14 cellular contexts compared by ENCODE assay signal in the genomic region with DNA sequence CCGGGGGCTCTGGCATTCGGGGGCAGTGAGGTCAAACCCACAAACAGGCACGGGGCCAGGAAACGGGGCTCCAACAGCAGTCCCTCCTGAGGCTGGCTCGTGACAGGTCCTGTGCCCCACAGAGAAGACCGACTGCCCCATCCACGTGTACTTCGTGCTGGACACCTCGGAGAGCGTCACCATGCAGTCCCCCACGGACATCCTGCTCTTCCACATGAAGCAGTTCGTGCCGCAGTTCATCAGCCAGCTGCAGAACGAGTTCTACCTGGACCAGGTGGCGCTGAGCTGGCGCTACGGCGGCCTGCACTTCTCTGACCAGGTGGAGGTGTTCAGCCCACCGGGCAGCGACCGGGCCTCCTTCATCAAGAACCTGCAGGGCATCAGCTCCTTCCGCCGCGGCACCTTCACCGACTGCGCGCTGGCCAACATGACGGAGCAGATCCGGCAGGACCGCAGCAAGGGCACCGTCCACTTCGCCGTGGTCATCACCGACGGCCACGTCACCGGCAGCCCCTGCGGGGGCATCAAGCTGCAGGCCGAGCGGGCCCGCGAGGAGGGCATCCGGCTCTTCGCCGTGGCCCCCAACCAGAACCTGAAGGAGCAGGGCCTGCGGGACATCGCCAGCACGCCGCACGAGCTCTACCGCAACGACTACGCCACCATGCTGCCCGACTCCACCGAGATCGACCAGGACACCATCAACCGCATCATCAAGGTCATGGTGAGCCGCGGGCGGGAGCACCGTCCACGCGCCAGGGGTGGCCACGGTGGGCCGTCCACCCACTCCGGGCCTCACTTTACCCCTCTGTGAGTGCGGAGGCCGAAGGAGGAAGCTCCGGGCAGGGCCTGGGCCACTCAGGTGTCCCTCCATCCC. TPM values are rescaled to one million over a fixed set of nuclear protein-coding genes. Genes with fewer than 3 reads are reported as not detected.
DNase-seq lines count a peak whose midpoint lies in the region; ATAC-seq, FAIRE-seq and TF ChIP-seq lines count a peak whose summit lies in the region.
"Had no signal": no experiment of that assay in that cellular context is flagged by ENCODE, and none has a peak within 500 bp of the region (broad histone marks: within the 10 kb centered on the region; RNA-seq: fewer than 3 reads in every experiment).

No MANE protein-coding gene starts in this region.

- H3K4me1 ChIP-seq in trophoblast cell (ENCODE audit: control insufficient read depth in 1 of 2, insufficient read depth in 2 of 2, low read length in 2 of 2), result no peaks in the 10 kb centered on the region
- H3K4me1 ChIP-seq: foreskin keratinocyte, neural progenitor cell had no signal

- H3K79me1 ChIP-seq in trophoblast cell (ENCODE audit: low read length), result no peaks in the 10 kb centered on the region

- no peak overlapping the region for H4K12ac ChIP-seq in trophoblast cell (ENCODE audit: low read depth, low read length)

- TF ChIP-seq POLR2A in GM12892 (IDR thresholded peaks at IDR 0.05; ENCODE audit: low read depth, low read length), result no peak

- H3K18ac ChIP-seq in trophoblast cell (ENCODE audit: low read length), result no peak overlapping the region

- peaks cover 8% of the 10 kb centered on the region for H3K9me3 ChIP-seq in trophoblast cell (ENCODE audit: insufficient read depth, low read depth, low read length)

- peak; percentile 8 for DNase-seq in AG20443 (ENCODE audit: low spot score)
- peak; percentile 8 for DNase-seq in GM12892 (ENCODE audit: insufficient read length)
- peak; percentile 16 for DNase-seq in epidermal melanocyte (ENCODE audit: insufficient read length, low spot score)
- no peak for DNase-seq in trophoblast cell
- no peak for DNase-seq in NCI-H1417 (lab: John Stamatoyannopoulos, UW)
- no peak for DNase-seq in NCI-H2171 treated with DMSO at 0.1 percent for 48 hours (lab: John Stamatoyannopoulos, UW)
- DNase-seq in dedifferentiated amniotic fluid mesenchymal stem cell (ENCODE audit: extremely low spot score), result no peak
- DNase-seq: foreskin keratinocyte, GF-D8, NCI-H2107, SW 1271 had no signal

- WGBS in trophoblast cell (ENCODE audit: extremely low coverage, insufficient coverage, insufficient read length), result no CpG with 5 or more reads among the region's 69 CpGs

- H3K14ac ChIP-seq in trophoblast cell (ENCODE audit: low read length), result no peak overlapping the region

- no peak overlapping the region for H3K27ac ChIP-seq in trophoblast cell (ENCODE audit: low read depth, low read length)
- H3K27ac ChIP-seq: foreskin keratinocyte, neural progenitor cell had no signal

- no peak overlapping the region for H3K4me2 ChIP-seq in trophoblast cell (ENCODE audit: low read length)
- H3K4me2 ChIP-seq: neural progenitor cell had no signal

- no peak overlapping the region for H3K23ac ChIP-seq in trophoblast cell (ENCODE audit: low read length)

- ATAC-seq in HG03457 (IDR thresholded peaks at IDR 0.05; ENCODE audit: unreplicated experiment), result no peak
- ATAC-seq: foreskin keratinocyte had no signal

- no peak overlapping the region for H3K9ac ChIP-seq in trophoblast cell (ENCODE audit: low read length)
- H3K9ac ChIP-seq: neural progenitor cell had no signal

- no peak overlapping the region for H4K91ac ChIP-seq in trophoblast cell (ENCODE audit: low read depth, low read length)

- H2BK120ac ChIP-seq in trophoblast cell (ENCODE audit: insufficient read depth, low read length, poor library complexity), result no peak overlapping the region

- H2BK5ac ChIP-seq in trophoblast cell (ENCODE audit: low read depth, low read length, poor library complexity), result no peak overlapping the region

- no peaks in the 10 kb centered on the region for H3K79me2 ChIP-seq in trophoblast cell (ENCODE audit: control insufficient read depth, insufficient read depth, low read length, poor library complexity)

- FAIRE-seq in GM12892 (lab: Jason Lieb, UNC), result no peak
- FAIRE-seq: keratinocyte had no signal

- H3K4ac ChIP-seq in trophoblast cell (ENCODE audit: low read depth, low read length), result no peak overlapping the region

- no peak overlapping the region for H2AFZ ChIP-seq in trophoblast cell (ENCODE audit: insufficient read depth, low read length, poor library complexity)
- H2AFZ ChIP-seq: neural progenitor cell had no signal

- peaks cover 34 to 36% of the 10 kb centered on the region in 2 experiments for H3K36me3 ChIP-seq in trophoblast cell (ENCODE audit: control insufficient read depth in 1 of 2, insufficient read depth in 2 of 2, low read length in 2 of 2)
- H3K36me3 ChIP-seq: neural progenitor cell had no signal

- no peaks in the 10 kb centered on the region for H3K27me3 ChIP-seq in trophoblast cell (ENCODE audit: insufficient read depth, low read length)
- H3K27me3 ChIP-seq: neural progenitor cell had no signal

- H4K8ac ChIP-seq in trophoblast cell (ENCODE audit: low read depth, low read length), result no peak overlapping the region

- peak overlapping the region; percentile 21 for H3K4me3 ChIP-seq in trophoblast cell (ENCODE audit: low read depth, low read length)
- H3K4me3 ChIP-seq: neural progenitor cell had no signal

- no peak overlapping the region for H2AK5ac ChIP-seq in trophoblast cell (ENCODE audit: low read length)

- no peak overlapping the region for H2BK12ac ChIP-seq in trophoblast cell (ENCODE audit: low read length)

RNA-seq across cellular contexts. Expression of a gene that starts 14.2 kb away (rescaled TPM):
- 0.28 TPM for polyA plus RNA-seq in GM12892 (2012; ENCODE audit: missing spikeins)
- polyA plus RNA-seq in trophoblast cell (2013), result 53.6 and 55.1 TPM in 2 replicates

RNA-seq across cellular contexts. Expression of a gene that starts 43.3 kb away (rescaled TPM):
- 1.3 TPM for polyA plus RNA-seq in GM12892 (2012; ENCODE audit: missing spikeins)
- 1.0 and 1.4 TPM in 2 replicates for polyA plus RNA-seq in trophoblast cell (2013)
- polyA plus RNA-seq: foreskin keratinocyte, keratinocyte had no signal

Comparison
In these comparisons a context has a peak if more than half of its experiments do, and no peak if none do; other contexts are left out.
1. DNase-seq: peak in AG20443 (single experiment), GM12892 (single experiment) and epidermal melanocyte (single experiment); none in trophoblast cell (0 of 2), NCI-H1417 (0 of 3), NCI-H2171 treated with DMSO at 0.1 percent for 48 hours (single experiment) and dedifferentiated amniotic fluid mesenchymal stem cell (single experiment).